Comparison of ENCODE assay signal across 8 cellular contexts in genomic region chr1:230105245-230105753, GRCh38. TPM values are rescaled to one million over a fixed set of nuclear protein-coding genes. Genes with fewer than 3 reads are reported as not detected.
DNase-seq lines count a peak whose midpoint lies in the region; ATAC-seq, FAIRE-seq and TF ChIP-seq lines count a peak whose summit lies in the region.

No MANE protein-coding gene starts in this region.

- H3K9ac ChIP-seq in stomach smooth muscle (ENCODE audit: low read length in 2 of 2) = peak overlapping the region; percentile 29 to 62

- H3K36me3 ChIP-seq in stomach smooth muscle (ENCODE audit: control insufficient read depth in 2 of 2, insufficient read depth in 2 of 2, low read length in 2 of 2) = peaks cover 0 to 2% of the 10 kb centered on the region in 2 donors

- DNase-seq in activated CD4-positive, alpha-beta T cell treated with anti-CD3 and anti-CD28 coated beads, Interleukin-2, amount 10 ng/mL, durations not matched to agents 7 days and 5 days = no peak
- no peak for DNase-seq in activated CD4-positive, alpha-beta T cell treated with anti-CD3 and anti-CD28 coated beads for 48 hours
- DNase-seq in activated CD4-positive, alpha-beta memory T cell treated with anti-CD3 and anti-CD28 coated beads, Interleukin-2, amount 10 ng/mL, durations not matched to agents 7 days and 5 days = no peak
- DNase-seq in glomerular visceral epithelial cell (ENCODE audit: extremely low spot score) = peak; percentile 33
- DNase-seq in germinal center (ENCODE audit: low spot score) = no peak
- no peak for DNase-seq in D721Med (ENCODE audit: insufficient read length, low spot score)

- CTCF ChIA-PET in activated CD4-positive, alpha-beta T cell treated with anti-CD3 and anti-CD28 coated beads, Interleukin-2, amount 10 ng/mL, durations not matched to agents 7 days and 5 days (lab: Charles Lee) = interaction anchor here (1.5 to 2.4 kb wide), 5 partner anchors 8 to 71 kb away, joined by 3 to 8 read pairs (median 6); no protein-coding TSS in a partner anchor
- CTCF ChIA-PET in activated CD4-positive, alpha-beta memory T cell treated with anti-CD3 and anti-CD28 coated beads, Interleukin-2, amount 10 ng/mL, durations not matched to agents 7 days and 5 days (lab: Charles Lee) = no interaction called here

- no peak for FAIRE-seq in D721Med (lab: Jason Lieb, UNC)

- no peak for TF ChIP-seq CTCF in D721Med (IDR thresholded peaks at IDR 0.05; ENCODE audit: insufficient read depth, missing control alignments)

- no peaks in the 10 kb centered on the region for H3K36me3 Mint-ChIP-seq in activated CD4-positive, alpha-beta T cell treated with anti-CD3 and anti-CD28 coated beads, Interleukin-2, amount 10 ng/mL, durations not matched to agents 7 days and 5 days (ENCODE audit: low read depth)
- no peaks in the 10 kb centered on the region for H3K36me3 Mint-ChIP-seq in activated CD4-positive, alpha-beta memory T cell treated with anti-CD3 and anti-CD28 coated beads, Interleukin-2, amount 10 ng/mL, durations not matched to agents 7 days and 5 days (ENCODE audit: low read depth)

- H3K27me3 Mint-ChIP-seq in activated CD4-positive, alpha-beta T cell treated with anti-CD3 and anti-CD28 coated beads, Interleukin-2, amount 10 ng/mL, durations not matched to agents 7 days and 5 days = no peaks in the 10 kb centered on the region
- no peaks in the 10 kb centered on the region for H3K27me3 Mint-ChIP-seq in activated CD4-positive, alpha-beta memory T cell treated with anti-CD3 and anti-CD28 coated beads, Interleukin-2, amount 10 ng/mL, durations not matched to agents 7 days and 5 days

- H3K9me3 Mint-ChIP-seq in activated CD4-positive, alpha-beta T cell treated with anti-CD3 and anti-CD28 coated beads, Interleukin-2, amount 10 ng/mL, durations not matched to agents 7 days and 5 days = no peaks in the 10 kb centered on the region
- H3K9me3 Mint-ChIP-seq in activated CD4-positive, alpha-beta memory T cell treated with anti-CD3 and anti-CD28 coated beads, Interleukin-2, amount 10 ng/mL, durations not matched to agents 7 days and 5 days = no peaks in the 10 kb centered on the region

- H3K4me3 ChIP-seq in stomach smooth muscle (ENCODE audit: low read length in 2 of 2) = peak overlapping the region; percentile 3 to 58

- H3K27me3 ChIP-seq in stomach smooth muscle (ENCODE audit: control insufficient read depth in 1 of 2, insufficient read depth in 2 of 2, low read length in 2 of 2) = no peaks in the 10 kb centered on the region

- no peak for ATAC-seq in GM18505 (IDR thresholded peaks at IDR 0.05; ENCODE audit: unreplicated experiment)

- H3K27ac ChIP-seq in stomach smooth muscle (ENCODE audit: low read length) = peak overlapping the region; percentile 73

- no peak for TF ChIP-seq POLR2A in GM18505 (IDR thresholded peaks at IDR 0.05; ENCODE audit: borderline replicate concordance, extremely low read depth, insufficient read depth, insufficient read length)

- peaks cover 89% of the 10 kb centered on the region for H3K4me1 ChIP-seq in stomach smooth muscle (ENCODE audit: control insufficient read depth, insufficient read depth, low read length)

- peaks cover 86% of the 10 kb centered on the region for H3K4me1 Mint-ChIP-seq in activated CD4-positive, alpha-beta T cell treated with anti-CD3 and anti-CD28 coated beads, Interleukin-2, amount 10 ng/mL, durations not matched to agents 7 days and 5 days
- peaks cover 78% of the 10 kb centered on the region for H3K4me1 Mint-ChIP-seq in activated CD4-positive, alpha-beta memory T cell treated with anti-CD3 and anti-CD28 coated beads, Interleukin-2, amount 10 ng/mL, durations not matched to agents 7 days and 5 days

- H3K9me3 ChIP-seq in stomach smooth muscle (ENCODE audit: control insufficient read depth in 2 of 2, low read length in 2 of 2) = no peaks in the 10 kb centered on the region

- peak overlapping the region; percentile 9 for H3K4me3 Mint-ChIP-seq in activated CD4-positive, alpha-beta T cell treated with anti-CD3 and anti-CD28 coated beads, Interleukin-2, amount 10 ng/mL, durations not matched to agents 7 days and 5 days
- no peak overlapping the region for H3K4me3 Mint-ChIP-seq in activated CD4-positive, alpha-beta memory T cell treated with anti-CD3 and anti-CD28 coated beads, Interleukin-2, amount 10 ng/mL, durations not matched to agents 7 days and 5 days

- POLR2A ChIA-PET in activated CD4-positive, alpha-beta T cell treated with anti-CD3 and anti-CD28 coated beads, Interleukin-2, amount 10 ng/mL, durations not matched to agents 7 days and 5 days (lab: Charles Lee) = no interaction called here
- POLR2A ChIA-PET in activated CD4-positive, alpha-beta memory T cell treated with anti-CD3 and anti-CD28 coated beads, Interleukin-2, amount 10 ng/mL, durations not matched to agents 7 days and 5 days (lab: Charles Lee) = interaction anchor here (1.2 to 1.4 kb wide), 4 partner anchors 22 to 39 kb away, joined by 3 to 8 read pairs (median 4); partner anchors contain the start of gene GALNT2

- H3K27ac Mint-ChIP-seq in activated CD4-positive, alpha-beta T cell treated with anti-CD3 and anti-CD28 coated beads, Interleukin-2, amount 10 ng/mL, durations not matched to agents 7 days and 5 days = peak overlapping the region; percentile 75
- peak overlapping the region; percentile 34 for H3K27ac Mint-ChIP-seq in activated CD4-positive, alpha-beta memory T cell treated with anti-CD3 and anti-CD28 coated beads, Interleukin-2, amount 10 ng/mL, durations not matched to agents 7 days and 5 days

RNA-seq across cellular contexts. Expression of gene GALNT2, which starts 38.3 kb away (rescaled TPM):
- total RNA-seq in activated CD4-positive, alpha-beta T cell treated with anti-CD3 and anti-CD28 coated beads, Interleukin-2, amount 10 ng/mL, durations not matched to agents 7 days and 5 days = 10 to 100 TPM; 22.7 to 28.4 TPM
- total RNA-seq in activated CD4-positive, alpha-beta memory T cell treated with anti-CD3 and anti-CD28 coated beads, Interleukin-2, amount 10 ng/mL, durations not matched to agents 7 days and 5 days = 10 to 100 TPM; 18.7 to 19.1 TPM
